8 cellular contexts compared by ENCODE assay signal in genomic region chr18:32018331-32019250, GRCh38. TPM values are rescaled to one million over a fixed set of nuclear protein-coding genes. Genes with fewer than 3 reads are reported as not detected.
DNase-seq lines count a peak whose midpoint lies in the region; ATAC-seq, FAIRE-seq and TF ChIP-seq lines count a peak whose summit lies in the region.

TSS of gene RNF125 (plus strand) at chr18:32018825. CDS start at chr18:32018864, 39 bp downstream.

- TF ChIP-seq CTCF in activated B cell treated with CpG ODN at 0.5 μM for 24 hours (IDR thresholded peaks at IDR 0.05) (no peak), keratinocyte (optimal IDR thresholded peaks at IDR 0.05 in 1 of 3, IDR thresholded peaks at IDR 0.05 in 1 of 3, conservative IDR thresholded peaks at IDR 0.05 in 1 of 3; ENCODE audit: extremely low read depth in 1 of 3, insufficient read depth in 2 of 3, low read length in 3 of 3) (no peak)

- H3K79me2 ChIP-seq in ACC112 (ENCODE audit: control insufficient read depth, insufficient read depth, low read length, unreplicated experiment) (no peaks in the 10 kb centered on the region), keratinocyte (ENCODE audit: control insufficient read depth, insufficient read depth, low read length) (no peaks in the 10 kb centered on the region)

- intact Hi-C loops in activated B cell treated with CpG ODN at 0.5 μM for 24 hours (cut with micrococcal nuclease) = loop anchor here (1.0 to 10.0 kb wide), 6 partner anchors 24 to 456 kb away; partner anchors contain the start of genes GAREM1 and TRAPPC8

- no peaks in the 10 kb centered on the region for H3K27me3 Mint-ChIP-seq in activated B cell treated with CpG ODN at 0.5 μM for 24 hours

- dilution Hi-C loops in keratinocyte (cut with MboI; ENCODE audit: extremely low pct_ligation_motif_present, low sequenced_read_pairs) = no loop called here

- H3K27ac Mint-ChIP-seq in activated B cell treated with CpG ODN at 0.5 μM for 24 hours = peak within 1 kb of the TSS; percentile 89

- FAIRE-seq in keratinocyte (lab: Jason Lieb, UNC) = peak; percentile 57

- peak within 1 kb of the TSS; percentile 74 for H3K9ac ChIP-seq in keratinocyte (ENCODE audit: control insufficient read depth, extremely low read depth, insufficient read depth, low read length)

- H2AFZ ChIP-seq in ACC112 (ENCODE audit: low read length, unreplicated experiment) (peak within 1 kb of the TSS; percentile 76), keratinocyte (ENCODE audit: control insufficient read depth, low read length) (peak within 1 kb of the TSS; percentile 95)

- H3K9me1 ChIP-seq in keratinocyte (ENCODE audit: control insufficient read depth, extremely low read depth, insufficient read depth, low read length) = no peaks in the 10 kb centered on the region

- H3K27me3 ChIP-seq in ACC112 (ENCODE audit: insufficient read depth, low read length) = no peaks in the 10 kb centered on the region
- no peaks in the 10 kb centered on the region for H3K27me3 ChIP-seq in keratinocyte (ENCODE audit: control insufficient read depth, extremely low read depth, insufficient read depth, low read length)

- H3K4me2 ChIP-seq in keratinocyte (ENCODE audit: control insufficient read depth, extremely low read depth, insufficient read depth, low read depth, low read length) = peak within 1 kb of the TSS; percentile 86

- no peaks in the 10 kb centered on the region for H3K9me3 Mint-ChIP-seq in activated B cell treated with CpG ODN at 0.5 μM for 24 hours

- POLR2A ChIA-PET in activated B cell treated with CpG ODN at 0.5 μM for 24 hours (lab: Charles Lee) = interaction anchor here (0.8 to 2.6 kb wide), 13 partner anchors 21 to 754 kb away, joined by 3 to 85 read pairs (median 8); partner anchors contain the start of genes KLHL14, RNF138 and TRAPPC8

- H3K4me3 ChIP-seq in ACC112 (ENCODE audit: low read depth, low read length) = peak within 1 kb of the TSS; percentile 82
- H3K4me3 ChIP-seq in keratinocyte (ENCODE audit: control insufficient read depth in 2 of 3, extremely low read depth in 1 of 3, insufficient read depth in 2 of 3, low read depth in 1 of 3, low read length in 3 of 3) = peak within 1 kb of the TSS; percentile 52 to 69 (median 59)

- peaks cover 21% of the 10 kb centered on the region for H3K4me1 Mint-ChIP-seq in activated B cell treated with CpG ODN at 0.5 μM for 24 hours

- H3K9me3 ChIP-seq in keratinocyte (ENCODE audit: control insufficient read depth, low read depth, low read length) = no peaks in the 10 kb centered on the region

- peak within 1 kb of the TSS; percentile 93 for H3K4me3 Mint-ChIP-seq in activated B cell treated with CpG ODN at 0.5 μM for 24 hours

- peaks cover 4% of the 10 kb centered on the region for H3K4me1 ChIP-seq in ACC112 (ENCODE audit: control insufficient read depth, insufficient read depth, low read length, unreplicated experiment)
- H3K4me1 ChIP-seq in keratinocyte (ENCODE audit: control insufficient read depth, extremely low read depth, insufficient read depth, low read length) = peaks cover 4% of the 10 kb centered on the region

- H3K27ac ChIP-seq in ACC112 (ENCODE audit: low read depth, low read length) = no peak within 1 kb of the TSS
- peak within 1 kb of the TSS; percentile 95 for H3K27ac ChIP-seq in caudate nucleus (ENCODE audit: low read depth, low read length)
- H3K27ac ChIP-seq in keratinocyte (ENCODE audit: control insufficient read depth, insufficient read depth, low read length) = peak within 1 kb of the TSS; percentile 56

- peaks cover 5% of the 10 kb centered on the region for H3K36me3 Mint-ChIP-seq in activated B cell treated with CpG ODN at 0.5 μM for 24 hours (ENCODE audit: low read depth)

- H3K36me3 ChIP-seq in ACC112 (ENCODE audit: insufficient read depth, low read length) (no peaks in the 10 kb centered on the region), keratinocyte (ENCODE audit: control insufficient read depth in 2 of 2, extremely low read depth in 1 of 2, insufficient read depth in 2 of 2, low read length in 2 of 2) (no peaks in the 10 kb centered on the region)

- DNase-seq in NCI-H2196 treated with DMSO at 0.1 percent for 48 hours (lab: John Stamatoyannopoulos, UW; ENCODE audit: unreplicated experiment) (peak; percentile 14), activated B cell treated with CpG ODN at 0.5 μM for 24 hours (peak; percentile 73), caudate nucleus (lab: John Stamatoyannopoulos, UW) (peak in 56 of 61 donors; percentile 2 to 78 (median 46)), keratinocyte (ENCODE audit: low read depth, low spot score) (peak; percentile 66)
- peak; percentile 68 to 82 (median 79) for DNase-seq in stimulated activated CD4-positive, alpha-beta T cell treated with anti-CD3 and anti-CD28 coated beads, Interleukin-12 subunit alpha, Interleukin-12 subunit beta, amount 100 ng/mL, for 48 hours (ENCODE audit: low read depth in 2 of 3, low spot score in 1 of 3)

- H4K20me1 ChIP-seq in keratinocyte (ENCODE audit: control insufficient read depth, extremely low read depth, insufficient read depth, low read length) = no peaks in the 10 kb centered on the region

- ATAC-seq in GM18861 (IDR thresholded peaks at IDR 0.05; ENCODE audit: unreplicated experiment) (peak; percentile 71), HG03095 (IDR thresholded peaks at IDR 0.05; ENCODE audit: unreplicated experiment) (peak; percentile 92), activated B cell treated with CpG ODN at 0.5 μM for 24 hours (ENCODE audit: low read depth) (peak; percentile 85)

- CTCF ChIA-PET in activated B cell treated with CpG ODN at 0.5 μM for 24 hours (lab: Charles Lee) = interaction anchor here (1.0 to 2.5 kb wide), 7 partner anchors 30 to 139 kb away, joined by 3 to 25 read pairs (median 4); partner anchors contain the start of gene TRAPPC8

RNA-seq across cellular contexts. Expression of gene RNF125, which starts in this region (rescaled TPM):
- total RNA-seq in activated B cell treated with CpG ODN at 0.5 μM for 24 hours = 2.1 and 3.1 TPM in 2 replicates
- 3.2 to 4.5 TPM (median 3.9 TPM) in 3 replicates for polyA plus RNA-seq in keratinocyte
- polyA plus RNA-seq in keratinocyte (2011; ENCODE audit: low read depth) = 3.1 TPM
- polyA plus RNA-seq in keratinocyte (2011; cell fraction: cytosol; rRNA removed) = 3.2 and 4.9 TPM in 2 replicates
- 4.0 and 4.2 TPM in 2 replicates for polyA plus RNA-seq in keratinocyte (2011; cell fraction: nucleus; rRNA removed)
- 2.1 and 2.6 TPM in 2 replicates for polyA plus RNA-seq in keratinocyte (2012; ENCODE audit: low replicate concordance)
- 1.7 to 5.4 TPM (median 2.7 TPM) in 3 replicates for polyA minus RNA-seq in keratinocyte
- polyA minus RNA-seq in keratinocyte (2011; cell fraction: cytosol; rRNA and poly(A)+ RNA removed) = 2.3 TPM
- 1.5 and 3.7 TPM in 2 replicates for polyA minus RNA-seq in keratinocyte (2011; cell fraction: nucleus; rRNA and poly(A)+ RNA removed)

Comparison
In these comparisons a context has a peak if more than half of its experiments do, and no peak if none do; other contexts are left out.
1. DNase-seq: peak in every context shown above with its lines; median percentile 79 in stimulated activated CD4-positive, alpha-beta T cell treated with anti-CD3 and anti-CD28 coated beads, Interleukin-12 subunit alpha, Interleukin-12 subunit beta, amount 100 ng/mL, for 48 hours; 73 in activated B cell treated with CpG ODN at 0.5 μM for 24 hours; 66 in keratinocyte; 46 in caudate nucleus; 14 in NCI-H2196 treated with DMSO at 0.1 percent for 48 hours.